In the genomic region with DNA sequence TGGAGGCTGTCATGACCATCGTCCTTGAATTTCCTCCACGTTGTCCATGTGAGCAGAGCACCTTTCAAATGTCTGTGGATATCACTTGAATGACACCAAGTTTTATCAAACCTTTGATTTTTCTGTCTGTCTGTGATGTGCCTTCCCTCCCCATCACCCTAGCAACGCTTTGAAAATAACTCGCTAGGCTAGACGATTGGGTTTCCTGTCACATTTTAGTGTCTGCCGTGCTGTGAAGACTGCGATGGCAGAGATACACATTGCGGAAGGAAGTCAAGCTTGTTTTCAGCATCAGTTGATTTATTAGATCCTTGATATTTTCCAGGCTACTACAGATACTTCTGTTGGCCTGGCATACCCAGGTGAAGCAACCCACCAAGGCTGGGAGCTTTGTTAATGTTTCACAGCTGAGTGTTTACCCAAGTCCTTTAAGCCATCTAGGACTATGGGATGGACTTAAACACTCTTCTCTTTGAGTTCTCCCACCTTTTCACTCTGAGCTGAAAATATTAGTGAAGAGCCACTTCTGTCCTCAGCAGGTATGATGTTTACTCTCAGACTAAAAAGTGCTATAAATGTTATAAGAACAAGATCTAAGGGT, we compare ENCODE assay signal across 8 cellular contexts.
DNase-seq lines count a peak whose midpoint lies in the region; ATAC-seq and TF ChIP-seq lines count a peak whose summit lies in the region.

No MANE protein-coding gene starts in this region.

- DNase-seq in activated gamma-delta T cell treated with Interleukin-2 at 50 U/mL for 16 hours (peak; percentile 72), activated gamma-delta T cell (lab: John Stamatoyannopoulos, UW) (no peak), Right ventricle myocardium superior (no peak), RPMI8226 (no peak), type B pancreatic cell (ENCODE audit: extremely low spot score, unreplicated experiment) (no peak)
- DNase-seq in effector memory CD8-positive, alpha-beta T cell, result peak; percentile 77 to 79 (median 79)
- peak; percentile 46 to 94 (median 88) for DNase-seq in stimulated activated naive CD4-positive, alpha-beta T cell (lab: John Stamatoyannopoulos, UW)

- peak overlapping the region; percentile 58 to 82 for H3K4me3 Mint-ChIP-seq in effector memory CD8-positive, alpha-beta T cell
- no peak overlapping the region for H3K4me3 Mint-ChIP-seq in type B pancreatic cell

- intact Hi-C loops in Right ventricle myocardium superior (cut with DNase I), result no loop called here

- H3K27ac ChIP-seq in VCaP, result peak overlapping the region; percentile 63

- no peak for TF ChIP-seq CTCF in VCaP (conservative IDR thresholded peaks at IDR 0.05)
- no peak for TF ChIP-seq CTCF in type B pancreatic cell (conservative IDR thresholded peaks at IDR 0.05)

- no peaks in the 10 kb centered on the region for H3K9me3 Mint-ChIP-seq in effector memory CD8-positive, alpha-beta T cell
- H3K9me3 Mint-ChIP-seq in type B pancreatic cell, result peaks cover 6% of the 10 kb centered on the region

- H3K36me3 Mint-ChIP-seq in effector memory CD8-positive, alpha-beta T cell (ENCODE audit: insufficient read depth), result peaks cover 31% of the 10 kb centered on the region
- no peaks in the 10 kb centered on the region for H3K36me3 Mint-ChIP-seq in type B pancreatic cell

- peak overlapping the region; percentile 98 to 100 for H3K27ac Mint-ChIP-seq in effector memory CD8-positive, alpha-beta T cell
- no peak overlapping the region for H3K27ac Mint-ChIP-seq in type B pancreatic cell

- ATAC-seq in effector memory CD8-positive, alpha-beta T cell (replicated peaks), result peak; percentile 79
- ATAC-seq in Right ventricle myocardium superior (ENCODE audit: poor library complexity), result no peak

- peaks cover 53 to 70% of the 10 kb centered on the region in 2 donors for H3K4me1 Mint-ChIP-seq in effector memory CD8-positive, alpha-beta T cell (ENCODE audit: low read depth in 2 of 2)
- H3K4me1 Mint-ChIP-seq in type B pancreatic cell (ENCODE audit: unreplicated experiment), result peaks cover under 1% of the 10 kb centered on the region

- no peaks in the 10 kb centered on the region for H3K27me3 Mint-ChIP-seq in effector memory CD8-positive, alpha-beta T cell
- H3K27me3 Mint-ChIP-seq in type B pancreatic cell, result peaks cover 11% of the 10 kb centered on the region

Comparison
In these comparisons a context has a peak if more than half of its experiments do, and no peak if none do; other contexts are left out.
1. DNase-seq: peak in activated gamma-delta T cell treated with Interleukin-2 at 50 U/mL for 16 hours (single experiment), effector memory CD8-positive, alpha-beta T cell (3 of 3) and stimulated activated naive CD4-positive, alpha-beta T cell (6 of 6); none in activated gamma-delta T cell (single experiment), Right ventricle myocardium superior (single experiment), RPMI8226 (single experiment) and type B pancreatic cell (single experiment).